1 cellular context compared by ENCODE assay signal in the genomic region with DNA sequence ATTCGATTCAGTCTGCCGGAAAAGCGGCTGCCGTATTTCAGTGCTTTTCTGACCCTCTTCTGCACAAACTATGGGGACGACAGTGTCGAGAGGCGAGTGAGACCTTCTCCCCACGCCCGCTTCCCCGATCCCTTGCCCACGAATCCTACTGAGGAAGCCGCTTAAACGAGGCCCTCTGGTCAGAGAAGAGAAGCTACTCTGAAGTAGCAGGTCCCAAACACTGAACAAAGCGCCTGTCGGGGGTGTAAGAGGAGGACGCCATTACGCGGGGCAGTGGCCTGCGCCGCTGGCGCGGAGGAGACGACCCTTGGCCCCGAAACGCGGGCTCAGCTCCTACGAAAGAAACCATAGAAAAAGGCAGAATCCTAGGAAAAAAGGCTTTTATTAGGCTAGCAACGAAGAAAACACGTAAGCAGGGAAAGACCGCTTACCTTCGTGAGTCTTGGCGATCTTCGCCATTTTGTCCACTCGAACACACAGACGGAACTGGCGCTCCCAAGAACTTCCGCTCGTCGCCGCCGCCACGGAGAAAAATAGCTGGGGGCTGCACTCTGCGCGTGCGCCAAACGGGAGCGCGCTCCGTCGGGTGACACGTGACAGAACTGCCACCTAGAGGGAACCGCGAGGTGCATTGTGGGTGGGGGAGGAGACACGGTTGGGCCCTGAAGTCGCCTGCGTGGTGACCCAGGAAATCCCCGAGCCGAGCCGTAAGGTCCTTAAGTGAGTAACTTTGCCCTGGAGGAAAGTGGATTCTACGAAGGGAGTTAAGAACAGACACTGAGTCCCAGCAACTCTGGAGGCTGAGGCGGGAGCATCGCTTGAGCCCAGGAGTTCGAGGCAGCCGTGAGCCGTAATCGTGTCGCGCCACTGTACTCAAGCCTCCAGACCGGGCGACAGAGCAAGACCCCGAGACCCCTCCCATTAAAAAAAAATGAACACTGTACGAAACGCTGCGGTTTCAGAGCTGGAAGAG.
TF ChIP-seq lines count a peak whose summit lies in the region.

Gene SF3B1 (minus strand): TSS at position 488 of the 973 bp plus-strand sequence. CDS start 29 bp downstream, at position 459.

TF ChIP-seq in K562, 482 proteins besides CTCF, POLR2A, EP300 and RAD21 (continued from another document and continues in another):
- TF ChIP-seq ZBTB11 (CRISPR knock-in tag; IDR thresholded peaks at IDR 0.05) (peak in 1 of 3 experiments; percentile 74; a peak in 2 of 6 replicates), FOS (IDR thresholded peaks at IDR 0.05; ENCODE audit: extremely low read depth, insufficient read length) (no peak), ETS1 (conservative IDR thresholded peaks at IDR 0.05; ENCODE audit: control insufficient read depth, low read depth, low read length) (peak; percentile 45; the same call in 1 of the 2 replicates), PML (IDR thresholded peaks at IDR 0.05; ENCODE audit: low read length) (peak; percentile 68), COPS2 (conservative IDR thresholded peaks at IDR 0.05) (no peak), MTA2 (IDR thresholded peaks at IDR 0.05; ENCODE audit: low read depth) (no peak), ZNF280B (CRISPR knock-in tag; IDR thresholded peaks at IDR 0.05) (no peak), SMAD3 (CRISPR knock-in tag; conservative IDR thresholded peaks at IDR 0.05) (no peak), VEZF1 (CRISPR knock-in tag; IDR thresholded peaks at IDR 0.05) (peak; percentile 58), ELK1 (CRISPR knock-in tag; IDR thresholded peaks at IDR 0.05) (no peak), ATF7 (IDR thresholded peaks at IDR 0.05) (peak; percentile 66), JUND (IDR thresholded peaks at IDR 0.05; ENCODE audit: borderline replicate concordance, low read depth, low read length) (peak; percentile 37; the same call in 1 of the 2 replicates), JUND (tag; IDR thresholded peaks at IDR 0.05; ENCODE audit: borderline replicate concordance, low read depth, low read length) (peak; percentile 18; the same call in 1 of the 3 replicates), CTBP1 (IDR thresholded peaks at IDR 0.05; ENCODE audit: borderline replicate concordance) (no peak), ZBTB7A (IDR thresholded peaks at IDR 0.05; ENCODE audit: borderline replicate concordance, control insufficient read depth, low read depth, low read length) (peak; percentile 98), CHD4 (IDR thresholded peaks at IDR 0.05; ENCODE audit: insufficient read depth, insufficient replicate concordance, low read depth, low read length, poor library complexity, severe bottlenecking) (no peak), BCL6 (CRISPR knock-in tag; IDR thresholded peaks at IDR 0.05) (0 out of 2 replicates have a peak, but pooled peaks have one; percentile 38), MAFG (tag; conservative IDR thresholded peaks at IDR 0.05) (no peak), SUPT5H (IDR thresholded peaks at IDR 0.05) (peak; percentile 83), GTF2E2 (tag; IDR thresholded peaks at IDR 0.05) (peak; percentile 2; the same call in 1 of the 2 replicates), SRSF3 (IDR thresholded peaks at IDR 0.05; ENCODE audit: insufficient read depth, low read length) (0 out of 2 replicates have a peak, but pooled peaks have one; percentile 83), MYC (IDR thresholded peaks at IDR 0.05; ENCODE audit: low read depth, low read length) (peak; percentile 82; the same call in 1 of the 2 replicates), MYC (CRISPR knock-in tag; IDR thresholded peaks at IDR 0.05; ENCODE audit: borderline replicate concordance, low read depth) (peak; percentile 58; the same call in 1 of the 2 replicates), ZBTB8A (IDR thresholded peaks at IDR 0.05; ENCODE audit: partially characterized antibody) (no peak), MLX (CRISPR knock-in tag; conservative IDR thresholded peaks at IDR 0.05) (no peak), TFAP4 (CRISPR knock-in tag; IDR thresholded peaks at IDR 0.05; ENCODE audit: borderline replicate concordance) (0 out of 2 replicates have a peak, but pooled peaks have one; percentile 27), POLR2B (IDR thresholded peaks at IDR 0.05; ENCODE audit: low read depth, partially characterized antibody) (peak; percentile 86), TEAD1 (CRISPR knock-in tag; IDR thresholded peaks at IDR 0.05) (0 out of 4 replicates have a peak, but pooled peaks of 1 of the 2 experiments have one; percentile 20), ZNF134 (CRISPR knock-in tag; conservative IDR thresholded peaks at IDR 0.05) (no peak), C11orf30 (IDR thresholded peaks at IDR 0.05; ENCODE audit: low read depth) (peak; percentile 67; the same call in 1 of the 2 replicates), BRCA1 (IDR thresholded peaks at IDR 0.05) (no peak), BRCA1 (CRISPR knock-in tag; IDR thresholded peaks at IDR 0.05) (no peak), TRIM24 (IDR thresholded peaks at IDR 0.05) (no peak), ELF2 (CRISPR knock-in tag; IDR thresholded peaks at IDR 0.05) (0 out of 2 replicates have a peak, but pooled peaks have one; percentile 42)
- TF ChIP-seq, protein P1, sequence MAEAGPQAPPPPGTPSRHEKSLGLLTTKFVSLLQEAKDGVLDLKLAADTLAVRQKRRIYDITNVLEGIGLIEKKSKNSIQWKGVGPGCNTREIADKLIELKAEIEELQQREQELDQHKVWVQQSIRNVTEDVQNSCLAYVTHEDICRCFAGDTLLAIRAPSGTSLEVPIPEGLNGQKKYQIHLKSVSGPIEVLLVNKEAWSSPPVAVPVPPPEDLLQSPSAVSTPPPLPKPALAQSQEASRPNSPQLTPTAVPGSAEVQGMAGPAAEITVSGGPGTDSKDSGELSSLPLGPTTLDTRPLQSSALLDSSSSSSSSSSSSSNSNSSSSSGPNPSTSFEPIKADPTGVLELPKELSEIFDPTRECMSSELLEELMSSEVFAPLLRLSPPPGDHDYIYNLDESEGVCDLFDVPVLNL (CRISPR knock-in tag; IDR thresholded peaks at IDR 0.05; ENCODE audit: low read depth): no peak
- TF ChIP-seq, protein P2, sequence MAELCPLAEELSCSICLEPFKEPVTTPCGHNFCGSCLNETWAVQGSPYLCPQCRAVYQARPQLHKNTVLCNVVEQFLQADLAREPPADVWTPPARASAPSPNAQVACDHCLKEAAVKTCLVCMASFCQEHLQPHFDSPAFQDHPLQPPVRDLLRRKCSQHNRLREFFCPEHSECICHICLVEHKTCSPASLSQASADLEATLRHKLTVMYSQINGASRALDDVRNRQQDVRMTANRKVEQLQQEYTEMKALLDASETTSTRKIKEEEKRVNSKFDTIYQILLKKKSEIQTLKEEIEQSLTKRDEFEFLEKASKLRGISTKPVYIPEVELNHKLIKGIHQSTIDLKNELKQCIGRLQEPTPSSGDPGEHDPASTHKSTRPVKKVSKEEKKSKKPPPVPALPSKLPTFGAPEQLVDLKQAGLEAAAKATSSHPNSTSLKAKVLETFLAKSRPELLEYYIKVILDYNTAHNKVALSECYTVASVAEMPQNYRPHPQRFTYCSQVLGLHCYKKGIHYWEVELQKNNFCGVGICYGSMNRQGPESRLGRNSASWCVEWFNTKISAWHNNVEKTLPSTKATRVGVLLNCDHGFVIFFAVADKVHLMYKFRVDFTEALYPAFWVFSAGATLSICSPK (IDR thresholded peaks at IDR 0.05; ENCODE audit: borderline replicate concordance): no peak
- TF ChIP-seq, protein P3, sequence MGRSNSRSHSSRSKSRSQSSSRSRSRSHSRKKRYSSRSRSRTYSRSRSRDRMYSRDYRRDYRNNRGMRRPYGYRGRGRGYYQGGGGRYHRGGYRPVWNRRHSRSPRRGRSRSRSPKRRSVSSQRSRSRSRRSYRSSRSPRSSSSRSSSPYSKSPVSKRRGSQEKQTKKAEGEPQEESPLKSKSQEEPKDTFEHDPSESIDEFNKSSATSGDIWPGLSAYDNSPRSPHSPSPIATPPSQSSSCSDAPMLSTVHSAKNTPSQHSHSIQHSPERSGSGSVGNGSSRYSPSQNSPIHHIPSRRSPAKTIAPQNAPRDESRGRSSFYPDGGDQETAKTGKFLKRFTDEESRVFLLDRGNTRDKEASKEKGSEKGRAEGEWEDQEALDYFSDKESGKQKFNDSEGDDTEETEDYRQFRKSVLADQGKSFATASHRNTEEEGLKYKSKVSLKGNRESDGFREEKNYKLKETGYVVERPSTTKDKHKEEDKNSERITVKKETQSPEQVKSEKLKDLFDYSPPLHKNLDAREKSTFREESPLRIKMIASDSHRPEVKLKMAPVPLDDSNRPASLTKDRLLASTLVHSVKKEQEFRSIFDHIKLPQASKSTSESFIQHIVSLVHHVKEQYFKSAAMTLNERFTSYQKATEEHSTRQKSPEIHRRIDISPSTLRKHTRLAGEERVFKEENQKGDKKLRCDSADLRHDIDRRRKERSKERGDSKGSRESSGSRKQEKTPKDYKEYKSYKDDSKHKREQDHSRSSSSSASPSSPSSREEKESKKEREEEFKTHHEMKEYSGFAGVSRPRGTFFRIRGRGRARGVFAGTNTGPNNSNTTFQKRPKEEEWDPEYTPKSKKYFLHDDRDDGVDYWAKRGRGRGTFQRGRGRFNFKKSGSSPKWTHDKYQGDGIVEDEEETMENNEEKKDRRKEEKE (IDR thresholded peaks at IDR 0.05; ENCODE audit: borderline replicate concordance in 1 of 2, control insufficient read depth in 1 of 2, low read depth in 2 of 2, low read length in 1 of 2): 0 out of 4 replicates have a peak, but pooled peaks of 1 of the 2 experiments have one; percentile 48
- TF ChIP-seq, protein P4, sequence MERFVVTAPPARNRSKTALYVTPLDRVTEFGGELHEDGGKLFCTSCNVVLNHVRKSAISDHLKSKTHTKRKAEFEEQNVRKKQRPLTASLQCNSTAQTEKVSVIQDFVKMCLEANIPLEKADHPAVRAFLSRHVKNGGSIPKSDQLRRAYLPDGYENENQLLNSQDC (CRISPR knock-in tag; IDR thresholded peaks at IDR 0.05): no peak
